Comparison of ENCODE assay signal across 12 cellular contexts in genomic region chr1:200379431-200379755, GRCh38. TPM values are rescaled to one million over a fixed set of nuclear protein-coding genes. Genes with fewer than 3 reads are reported as not detected.
DNase-seq lines count a peak whose midpoint lies in the region; ATAC-seq and TF ChIP-seq lines count a peak whose summit lies in the region.
"Had no signal": no experiment of that assay in that cellular context is flagged by ENCODE, and none has a peak within 500 bp of the region (broad histone marks: within the 10 kb centered on the region; RNA-seq: fewer than 3 reads in every experiment).

No MANE protein-coding gene starts in this region.

- no peaks in the 10 kb centered on the region for H3K79me2 ChIP-seq in HCT116 (ENCODE audit: insufficient read depth, low read length)

- RAD21 ChIA-PET in HCT116 (lab: Charles Lee; ENCODE audit: low non-redundant PET in 1 of 2, low total read pairs in 2 of 2, uncharacterized antibody in 2 of 2, unreplicated experiment in 2 of 2): no interaction called here

- H3K4me1 ChIP-seq in HCT116 (ENCODE audit: control insufficient read depth in 1 of 2, insufficient read depth in 2 of 2, low read length in 2 of 2) (peaks cover 0 to 14% of the 10 kb centered on the region in 2 experiments; a peak in 2 of 4 replicates), foreskin keratinocyte (peaks cover 60% of the 10 kb centered on the region), thoracic aorta (ENCODE audit: control insufficient read depth in 1 of 2, low read depth in 2 of 2) (peaks cover 0 to 12% of the 10 kb centered on the region in 2 donors)

- DNase-seq in HCT116 (ENCODE audit: low read depth, low spot score) (no peak), T1000 (lab: John Stamatoyannopoulos, UW) (peak; percentile 19), foreskin keratinocyte (peak; percentile 95 to 97), thoracic aorta (ENCODE audit: low spot score) (no peak), D341Med (ENCODE audit: low spot score) (no peak), HK-2 (ENCODE audit: unreplicated experiment) (no peak), type B pancreatic cell (ENCODE audit: extremely low spot score, unreplicated experiment) (no peak)
- DNase-seq: activated CD8-positive, alpha-beta memory T cell treated with anti-CD3 and anti-CD28 coated beads, Interleukin-2, amount 10 ng/mL, durations not matched to agents 7 days and 5 days; hypothalamus; natural killer cell; NCI-H345; T-helper 1 cell had no signal

- POLR2A ChIA-PET in HCT116 (lab: Charles Lee): no interaction called here

- H4K20me1 ChIP-seq in HCT116 (ENCODE audit: insufficient read depth): no peaks in the 10 kb centered on the region

- peaks cover 5% of the 10 kb centered on the region for H3K9me3 Mint-ChIP-seq in type B pancreatic cell
- H3K9me3 Mint-ChIP-seq: natural killer cell had no signal

- no peaks in the 10 kb centered on the region for H3K27me3 Mint-ChIP-seq in type B pancreatic cell
- H3K27me3 Mint-ChIP-seq: activated CD8-positive, alpha-beta memory T cell treated with anti-CD3 and anti-CD28 coated beads, Interleukin-2, amount 10 ng/mL, durations not matched to agents 7 days and 5 days had no signal

- TF ChIP-seq CTCF in HCT116 (IDR thresholded peaks at IDR 0.05 in 2 of 3, conservative IDR thresholded peaks at IDR 0.05 in 1 of 3; ENCODE audit: borderline replicate concordance in 1 of 3, insufficient read depth in 1 of 3, low read depth in 2 of 3, low read length in 2 of 3): no peak
- no peak for TF ChIP-seq CTCF in foreskin keratinocyte (conservative IDR thresholded peaks at IDR 0.05)
- no peak for TF ChIP-seq CTCF in thoracic aorta (IDR thresholded peaks at IDR 0.05)
- TF ChIP-seq CTCF in type B pancreatic cell (conservative IDR thresholded peaks at IDR 0.05): no peak

- H3K9ac ChIP-seq in HCT116 (ENCODE audit: low read length): no peak overlapping the region

- no peak for TF ChIP-seq POLR2A in HCT116 (IDR thresholded peaks at IDR 0.05; ENCODE audit: borderline replicate concordance, extremely low read depth, insufficient read depth, insufficient read length)

- H2AFZ ChIP-seq in HCT116 (ENCODE audit: low read depth, low read length, poor library complexity, severe bottlenecking): no peak overlapping the region

- H3K4me3 ChIP-seq in HCT116 (replicated peaks in 1 of 2; ENCODE audit: low read depth in 1 of 2, low read length in 2 of 2) (no peak overlapping the region), thoracic aorta (peak overlapping the region; percentile 22)

- H3K27me3 ChIP-seq in HCT116 (ENCODE audit: insufficient read depth, low read length): no peaks in the 10 kb centered on the region
- H3K27me3 ChIP-seq in foreskin keratinocyte: no peaks in the 10 kb centered on the region
- no peaks in the 10 kb centered on the region for H3K27me3 ChIP-seq in thoracic aorta (replicated peaks; ENCODE audit: insufficient read depth)

- CTCF ChIA-PET in HCT116 (lab: Charles Lee): no interaction called here

- H3K27ac Mint-ChIP-seq in type B pancreatic cell: no peak overlapping the region
- H3K27ac Mint-ChIP-seq: activated CD8-positive, alpha-beta memory T cell treated with anti-CD3 and anti-CD28 coated beads, Interleukin-2, amount 10 ng/mL, durations not matched to agents 7 days and 5 days; natural killer cell had no signal

- no peak overlapping the region for H3K4me3 Mint-ChIP-seq in type B pancreatic cell
- H3K4me3 Mint-ChIP-seq: activated CD8-positive, alpha-beta memory T cell treated with anti-CD3 and anti-CD28 coated beads, Interleukin-2, amount 10 ng/mL, durations not matched to agents 7 days and 5 days; natural killer cell had no signal

- peaks cover 10% of the 10 kb centered on the region for H3K4me1 Mint-ChIP-seq in type B pancreatic cell (ENCODE audit: unreplicated experiment)
- H3K4me1 Mint-ChIP-seq: natural killer cell had no signal

- H3K36me3 Mint-ChIP-seq in type B pancreatic cell: peaks cover 5% of the 10 kb centered on the region
- H3K36me3 Mint-ChIP-seq: activated CD8-positive, alpha-beta memory T cell treated with anti-CD3 and anti-CD28 coated beads, Interleukin-2, amount 10 ng/mL, durations not matched to agents 7 days and 5 days; natural killer cell had no signal

- intact Hi-C loops in HCT116 (cut with micrococcal nuclease): no loop called here

- H3K36me3 ChIP-seq in HCT116 (ENCODE audit: control insufficient read depth in 1 of 2, insufficient read depth in 2 of 2, low read length in 2 of 2) (no peaks in the 10 kb centered on the region), thoracic aorta (no peaks in the 10 kb centered on the region)

- no peaks in the 10 kb centered on the region for H3K9me2 ChIP-seq in HCT116 (ENCODE audit: insufficient read depth)

- H3K27ac ChIP-seq in HCT116 (ENCODE audit: low read depth, low read length): no peak overlapping the region
- H3K27ac ChIP-seq in foreskin keratinocyte: peak overlapping the region; percentile 6
- no peak overlapping the region for H3K27ac ChIP-seq in thoracic aorta

- H3K9me3 ChIP-seq in HCT116 (ENCODE audit: control insufficient read depth in 1 of 2, insufficient read depth in 1 of 2, low read depth in 1 of 2, low read length in 2 of 2) (no peaks in the 10 kb centered on the region), thoracic aorta (no peaks in the 10 kb centered on the region)

- ATAC-seq in HCT116 (no peak), foreskin keratinocyte (peak; percentile 56), thoracic aorta (ENCODE audit: insufficient number of reproducible peaks, low FRiP score, low read depth) (no peak)
- ATAC-seq: activated CD8-positive, alpha-beta memory T cell treated with anti-CD3 and anti-CD28 coated beads, Interleukin-2, amount 10 ng/mL, durations not matched to agents 7 days and 5 days; natural killer cell had no signal

- BruUV-seq in HCT116 (replicated peaks; lab: Mats Ljungman, UMichigan): no TSS peak

- 0 out of 2 replicates have a peak overlapping the region, but pooled peaks have one; percentile 2 for H3K4me2 ChIP-seq in HCT116 (ENCODE audit: low read length)

- no peak for TF ChIP-seq RAD21 in HCT116 (IDR thresholded peaks at IDR 0.05; ENCODE audit: low read depth)

TF ChIP-seq in HCT116, 20 proteins besides CTCF, POLR2A, EP300 and RAD21:
- no peak for TF ChIP-seq SIN3A (IDR thresholded peaks at IDR 0.05; ENCODE audit: low read depth)
- TF ChIP-seq SRF (IDR thresholded peaks at IDR 0.05; ENCODE audit: low read depth): peak; percentile 66; the same call in 1 of the 2 replicates

RNA-seq across cellular contexts. Expression of gene ZNF281, which starts 30.4 kb away (rescaled TPM):
- 23.3 TPM for total RNA-seq in HCT116 (2021; ENCODE audit: unreplicated experiment)
- 7.0 and 10.4 TPM in 2 replicates for polyA plus RNA-seq in HCT116 (2012)
- 27.5 and 29.1 TPM in 2 replicates for total RNA-seq in foreskin keratinocyte
- 6.2 and 6.8 TPM in 2 replicates for polyA plus RNA-seq in foreskin keratinocyte
- 10 to 100 TPM in 1 of 2 donors, 1 to 10 TPM in 1; 6.5 to 15.7 TPM for total RNA-seq in thoracic aorta
- total RNA-seq in type B pancreatic cell (ENCODE audit: low replicate concordance): 16.2 and 30.5 TPM in 2 replicates

Comparison
In these comparisons a context has a peak if more than half of its experiments do, and no peak if none do; other contexts are left out.
1. DNase-seq: peak in T1000 (single experiment) and foreskin keratinocyte (2 of 2); none in HCT116 (single experiment), thoracic aorta (single experiment), D341Med (single experiment), HK-2 (single experiment) and type B pancreatic cell (single experiment).